In the genomic region with DNA sequence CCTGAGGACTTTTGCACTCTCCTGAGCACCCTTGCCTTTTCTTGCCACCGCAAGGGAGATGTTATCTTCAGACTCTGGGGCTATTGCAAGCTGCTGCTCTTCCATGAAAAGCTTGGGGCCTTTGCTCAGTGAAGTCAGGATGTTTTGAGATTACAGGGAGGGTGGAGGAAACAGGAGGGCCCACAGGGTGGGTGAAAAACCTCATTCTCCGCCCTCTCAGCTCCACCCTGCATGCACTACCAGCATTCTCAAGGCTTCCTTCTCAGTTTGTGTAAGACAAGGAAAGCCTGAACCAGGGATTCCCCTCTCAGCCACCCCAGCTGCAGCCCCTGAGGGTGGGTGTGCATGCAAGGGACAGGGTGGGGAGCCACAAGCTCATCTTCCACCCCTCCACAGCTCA, we compare ENCODE assay signal across 16 cellular contexts. TPM values are rescaled to one million over a fixed set of nuclear protein-coding genes. Genes with fewer than 3 reads are reported as not detected.
A peak's percentile ranks its signal among the peaks of the same experiment; 100 is the strongest.
DNase-seq lines count a peak whose midpoint lies in the region; ATAC-seq and TF ChIP-seq lines count a peak whose summit lies in the region.
"Had no signal": no experiment of that assay in that cellular context is flagged by ENCODE, and none has a peak within 500 bp of the region (broad histone marks: within the 10 kb centered on the region; RNA-seq: fewer than 3 reads in every experiment).

No MANE protein-coding gene starts in this region.

- intact Hi-C loops in activated T-helper 1 cell treated with anti-CD3 and anti-CD28 coated beads, Interleukin-12 subunit alpha, Interleukin-12 subunit beta, Interleukin-2, Interleukin-4 antibody, amounts not matched to agents 30 ng/mL and 10 ng/mL and 1 ng/mL, durations not matched to agents 14 hours and 24 hours and 36 hours (cut with micrococcal nuclease): loop anchor here (10.0 kb wide), 1 partner anchor 157 kb away; no protein-coding TSS in a partner anchor
- intact Hi-C loops in naive thymus-derived CD4-positive, alpha-beta T cell (cut with micrococcal nuclease): loop anchor here (2.0 to 10.0 kb wide), 4 partner anchors 165 to 757 kb away; partner anchors contain the start of gene RGS16 (in 1 of the 2)
- intact Hi-C loops in heart left ventricle (cut with DNase I): loop anchor here in 9 of 10 donors (5.0 to 10.0 kb wide), 8 partner anchors 50 to 697 kb away; partner anchors contain the start of genes NPL (in 2 of the 9) and RNASEL (in 1 of the 9)
- intact Hi-C loops in ascending aorta (cut with DNase I): loop anchor here (5.0 to 10.0 kb wide), 2 partner anchors 505 to 613 kb away; no protein-coding TSS in a partner anchor

- H3K4me3 ChIP-seq in NB4 (ENCODE audit: low read depth, low read length) (no peak overlapping the region), heart left ventricle (no peak overlapping the region), right atrium auricular region (no peak overlapping the region), ascending aorta (no peak overlapping the region)
- peak overlapping the region; percentile 28 for H3K4me3 ChIP-seq in naive thymus-derived CD4-positive, alpha-beta T cell (ENCODE audit: low read length)
- H3K4me3 ChIP-seq: mucosa of descending colon had no signal

- TF ChIP-seq POLR2A in NB4 (IDR thresholded peaks at IDR 0.05; ENCODE audit: extremely low read depth, insufficient read length) (no peak), heart left ventricle (IDR thresholded peaks at IDR 0.05) (no peak)

- DNase-seq in activated CD4-positive, alpha-beta T cell treated with anti-CD3 and anti-CD28 coated beads, Interleukin-2, amount 10 ng/mL, durations not matched to agents 7 days and 5 days: peak; percentile 53
- DNase-seq in activated CD4-positive, alpha-beta T cell treated with anti-CD3 and anti-CD28 coated beads for 48 hours: no peak
- peak; percentile 24 for DNase-seq in NB4 (ENCODE audit: low read depth)
- DNase-seq in activated T-helper 1 cell treated with anti-CD3 and anti-CD28 coated beads, Interleukin-12 subunit alpha, Interleukin-12 subunit beta, Interleukin-2, Interleukin-4 antibody, amounts not matched to agents 30 ng/mL and 10 ng/mL and 1 ng/mL, durations not matched to agents 14 hours and 24 hours and 36 hours (ENCODE audit: low spot score): peak; percentile 34
- DNase-seq in naive thymus-derived CD4-positive, alpha-beta T cell: peak in 6 of 9 donors; percentile 12 to 47 (median 33)
- DNase-seq in heart left ventricle: no peak
- DNase-seq in right atrium auricular region (ENCODE audit: low spot score): no peak
- no peak for DNase-seq in ascending aorta (ENCODE audit: low spot score in 2 of 2)
- DNase-seq: cortex of kidney, IMR-90, mucosa of descending colon, NCI-H1092 treated with DMSO at 0.1 percent for 48 hours, NCI-H774, occipital lobe, RPMI8226 had no signal

- POLR2A ChIA-PET in activated CD4-positive, alpha-beta T cell treated with anti-CD3 and anti-CD28 coated beads, Interleukin-2, amount 10 ng/mL, durations not matched to agents 7 days and 5 days (lab: Charles Lee): interaction anchor here (0.6 to 1.6 kb wide), 2 partner anchors 56 to 310 kb away, joined by 5 to 6 read pairs; no protein-coding TSS in a partner anchor
- POLR2A ChIA-PET in naive thymus-derived CD4-positive, alpha-beta T cell (lab: Charles Lee): interaction anchor here (0.7 to 2.9 kb wide), 10 partner anchors 34 to 503 kb away, joined by 3 to 14 read pairs (median 3); partner anchors contain the start of gene GLUL

- no peaks in the 10 kb centered on the region for H3K36me3 Mint-ChIP-seq in activated CD4-positive, alpha-beta T cell treated with anti-CD3 and anti-CD28 coated beads, Interleukin-2, amount 10 ng/mL, durations not matched to agents 7 days and 5 days (ENCODE audit: low read depth)
- H3K36me3 Mint-ChIP-seq in activated T-helper 1 cell treated with anti-CD3 and anti-CD28 coated beads, Interleukin-12 subunit alpha, Interleukin-12 subunit beta, Interleukin-2, Interleukin-4 antibody, amounts not matched to agents 30 ng/mL and 10 ng/mL and 1 ng/mL, durations not matched to agents 14 hours and 24 hours and 36 hours (ENCODE audit: low read depth): no peaks in the 10 kb centered on the region
- H3K36me3 Mint-ChIP-seq in naive thymus-derived CD4-positive, alpha-beta T cell: no peaks in the 10 kb centered on the region

- peak overlapping the region; percentile 20 for H3K4me3 Mint-ChIP-seq in activated CD4-positive, alpha-beta T cell treated with anti-CD3 and anti-CD28 coated beads, Interleukin-2, amount 10 ng/mL, durations not matched to agents 7 days and 5 days
- peak overlapping the region; percentile 26 for H3K4me3 Mint-ChIP-seq in activated T-helper 1 cell treated with anti-CD3 and anti-CD28 coated beads, Interleukin-12 subunit alpha, Interleukin-12 subunit beta, Interleukin-2, Interleukin-4 antibody, amounts not matched to agents 30 ng/mL and 10 ng/mL and 1 ng/mL, durations not matched to agents 14 hours and 24 hours and 36 hours
- H3K4me3 Mint-ChIP-seq in naive thymus-derived CD4-positive, alpha-beta T cell: peak overlapping the region; percentile 10 to 75 (median 60)

- WGBS in heart left ventricle, 4 donors: 85 to 90% (median 89%) methylated on average over 2 of the region's 2 CpGs

- H3K27ac ChIP-seq in naive thymus-derived CD4-positive, alpha-beta T cell (ENCODE audit: low read depth, low read length): peak overlapping the region; percentile 65
- H3K27ac ChIP-seq in heart left ventricle (no peak overlapping the region), right atrium auricular region (no peak overlapping the region), ascending aorta (no peak overlapping the region)

- H3K9me3 ChIP-seq in naive thymus-derived CD4-positive, alpha-beta T cell (ENCODE audit: control insufficient read depth in 2 of 3, low read length in 3 of 3): no peaks in the 10 kb centered on the region
- H3K9me3 ChIP-seq in heart left ventricle: no peaks in the 10 kb centered on the region
- no peaks in the 10 kb centered on the region for H3K9me3 ChIP-seq in right atrium auricular region
- H3K9me3 ChIP-seq in ascending aorta: no peaks in the 10 kb centered on the region
- H3K9me3 ChIP-seq: mucosa of descending colon had no signal

- no peaks in the 10 kb centered on the region for H3K27me3 Mint-ChIP-seq in activated CD4-positive, alpha-beta T cell treated with anti-CD3 and anti-CD28 coated beads, Interleukin-2, amount 10 ng/mL, durations not matched to agents 7 days and 5 days
- H3K27me3 Mint-ChIP-seq in activated T-helper 1 cell treated with anti-CD3 and anti-CD28 coated beads, Interleukin-12 subunit alpha, Interleukin-12 subunit beta, Interleukin-2, Interleukin-4 antibody, amounts not matched to agents 30 ng/mL and 10 ng/mL and 1 ng/mL, durations not matched to agents 14 hours and 24 hours and 36 hours (ENCODE audit: insufficient read depth): no peaks in the 10 kb centered on the region
- H3K27me3 Mint-ChIP-seq in naive thymus-derived CD4-positive, alpha-beta T cell: no peaks in the 10 kb centered on the region

- H3K4me1 Mint-ChIP-seq in activated CD4-positive, alpha-beta T cell treated with anti-CD3 and anti-CD28 coated beads, Interleukin-2, amount 10 ng/mL, durations not matched to agents 7 days and 5 days: peaks cover 63% of the 10 kb centered on the region
- peaks cover 58% of the 10 kb centered on the region for H3K4me1 Mint-ChIP-seq in activated T-helper 1 cell treated with anti-CD3 and anti-CD28 coated beads, Interleukin-12 subunit alpha, Interleukin-12 subunit beta, Interleukin-2, Interleukin-4 antibody, amounts not matched to agents 30 ng/mL and 10 ng/mL and 1 ng/mL, durations not matched to agents 14 hours and 24 hours and 36 hours (ENCODE audit: low read depth)
- H3K4me1 Mint-ChIP-seq in naive thymus-derived CD4-positive, alpha-beta T cell: peaks cover 27 to 58% (median 53%) of the 10 kb centered on the region in 7 donors

- no peaks in the 10 kb centered on the region for H3K9me3 Mint-ChIP-seq in activated CD4-positive, alpha-beta T cell treated with anti-CD3 and anti-CD28 coated beads, Interleukin-2, amount 10 ng/mL, durations not matched to agents 7 days and 5 days
- H3K9me3 Mint-ChIP-seq in activated T-helper 1 cell treated with anti-CD3 and anti-CD28 coated beads, Interleukin-12 subunit alpha, Interleukin-12 subunit beta, Interleukin-2, Interleukin-4 antibody, amounts not matched to agents 30 ng/mL and 10 ng/mL and 1 ng/mL, durations not matched to agents 14 hours and 24 hours and 36 hours: no peaks in the 10 kb centered on the region
- no peaks in the 10 kb centered on the region for H3K9me3 Mint-ChIP-seq in naive thymus-derived CD4-positive, alpha-beta T cell

- H3K27ac Mint-ChIP-seq in activated CD4-positive, alpha-beta T cell treated with anti-CD3 and anti-CD28 coated beads, Interleukin-2, amount 10 ng/mL, durations not matched to agents 7 days and 5 days: peak overlapping the region; percentile 86
- H3K27ac Mint-ChIP-seq in activated T-helper 1 cell treated with anti-CD3 and anti-CD28 coated beads, Interleukin-12 subunit alpha, Interleukin-12 subunit beta, Interleukin-2, Interleukin-4 antibody, amounts not matched to agents 30 ng/mL and 10 ng/mL and 1 ng/mL, durations not matched to agents 14 hours and 24 hours and 36 hours: peak overlapping the region; percentile 65
- H3K27ac Mint-ChIP-seq in naive thymus-derived CD4-positive, alpha-beta T cell: peak overlapping the region; percentile 37 to 91 (median 85)

- H3K36me3 ChIP-seq in naive thymus-derived CD4-positive, alpha-beta T cell (ENCODE audit: control insufficient read depth in 2 of 3, insufficient read depth in 3 of 3, low read length in 3 of 3): no peaks in the 10 kb centered on the region
- H3K36me3 ChIP-seq in heart left ventricle (no peaks in the 10 kb centered on the region), right atrium auricular region (no peaks in the 10 kb centered on the region), ascending aorta (no peaks in the 10 kb centered on the region)

- peaks cover 13 to 47% of the 10 kb centered on the region in 2 donors for H3K4me1 ChIP-seq in naive thymus-derived CD4-positive, alpha-beta T cell (ENCODE audit: control insufficient read depth in 2 of 2, insufficient read depth in 2 of 2, low read length in 2 of 2)
- H3K4me1 ChIP-seq in heart left ventricle (peaks cover 0 to 14% (median 2%) of the 10 kb centered on the region in 12 donors), right atrium auricular region (no peaks in the 10 kb centered on the region), ascending aorta (no peaks in the 10 kb centered on the region)

- CTCF ChIA-PET in activated CD4-positive, alpha-beta T cell treated with anti-CD3 and anti-CD28 coated beads, Interleukin-2, amount 10 ng/mL, durations not matched to agents 7 days and 5 days (lab: Charles Lee): interaction anchor here (0.6 to 5.9 kb wide), 7 partner anchors 18 to 510 kb away, joined by 3 to 51 read pairs (median 3); no protein-coding TSS in a partner anchor
- CTCF ChIA-PET in naive thymus-derived CD4-positive, alpha-beta T cell (lab: Charles Lee): interaction anchor here (0.8 to 11.8 kb wide), 7 partner anchors 8 to 699 kb away, joined by 3 to 230 read pairs (median 3); partner anchors contain the start of genes GLUL and TEDDM1

- TF ChIP-seq CTCF in NB4 (IDR thresholded peaks at IDR 0.05; ENCODE audit: low read depth, low read length) (no peak), heart left ventricle (IDR thresholded peaks at IDR 0.05) (no peak), right atrium auricular region (IDR thresholded peaks at IDR 0.05) (no peak), ascending aorta (IDR thresholded peaks at IDR 0.05) (no peak)

- ATAC-seq in naive thymus-derived CD4-positive, alpha-beta T cell: peak; percentile 23
- ATAC-seq in heart left ventricle: no peak
- ATAC-seq: sciatic nerve had no signal

- H3K27me3 ChIP-seq in naive thymus-derived CD4-positive, alpha-beta T cell (ENCODE audit: control insufficient read depth in 2 of 2, insufficient read depth in 2 of 2, low read length in 2 of 2): no peaks in the 10 kb centered on the region
- H3K27me3 ChIP-seq in heart left ventricle (no peaks in the 10 kb centered on the region), right atrium auricular region (no peaks in the 10 kb centered on the region), ascending aorta (no peaks in the 10 kb centered on the region)

RNA-seq across cellular contexts. Expression of gene ZNF648, which starts 25.8 kb away (rescaled TPM):
- not detected for total RNA-seq in activated CD4-positive, alpha-beta T cell treated with anti-CD3 and anti-CD28 coated beads, Interleukin-2, amount 10 ng/mL, durations not matched to agents 7 days and 5 days
- not detected in 2 replicates for total RNA-seq in activated T-helper 1 cell treated with anti-CD3 and anti-CD28 coated beads, Interleukin-12 subunit alpha, Interleukin-12 subunit beta, Interleukin-2, Interleukin-4 antibody, amounts not matched to agents 30 ng/mL and 10 ng/mL and 1 ng/mL, durations not matched to agents 14 hours and 24 hours and 36 hours
- total RNA-seq in naive thymus-derived CD4-positive, alpha-beta T cell: not detected
- polyA plus RNA-seq in naive thymus-derived CD4-positive, alpha-beta T cell: under 1 TPM; 0.07 to 0.13 TPM
- total RNA-seq in heart left ventricle (not detected), right atrium auricular region (not detected), ascending aorta (not detected)
- polyA plus RNA-seq in heart left ventricle: not detected
- total RNA-seq: IMR-90 had no signal
- polyA plus RNA-seq: IMR-90 had no signal

Comparison
In these comparisons a context has a peak if more than half of its experiments do, and no peak if none do; other contexts are left out.
1. DNase-seq: peak in activated CD4-positive, alpha-beta T cell treated with anti-CD3 and anti-CD28 coated beads, Interleukin-2, amount 10 ng/mL, durations not matched to agents 7 days and 5 days (single experiment), NB4 (single experiment), activated T-helper 1 cell treated with anti-CD3 and anti-CD28 coated beads, Interleukin-12 subunit alpha, Interleukin-12 subunit beta, Interleukin-2, Interleukin-4 antibody, amounts not matched to agents 30 ng/mL and 10 ng/mL and 1 ng/mL, durations not matched to agents 14 hours and 24 hours and 36 hours (single experiment) and naive thymus-derived CD4-positive, alpha-beta T cell (6 of 9); none in activated CD4-positive, alpha-beta T cell treated with anti-CD3 and anti-CD28 coated beads for 48 hours (single experiment), heart left ventricle (0 of 5), right atrium auricular region (single experiment) and ascending aorta (0 of 2).
2. Peak in every context shown above with its lines, with median percentiles within 50 percentile points of each other: H3K27ac Mint-ChIP-seq and H3K4me3 Mint-ChIP-seq.